ENCODE assay signal across 10 cellular contexts in genomic region chr9:133787749-133788015, GRCh38. TPM values are rescaled to one million over a fixed set of nuclear protein-coding genes. Genes with fewer than 3 reads are reported as not detected.
A peak's percentile ranks its signal among the peaks of the same experiment; 100 is the strongest.
DNase-seq lines count a peak whose midpoint lies in the region; ATAC-seq, FAIRE-seq and TF ChIP-seq lines count a peak whose summit lies in the region.
"Had no signal": no experiment of that assay in that cellular context is flagged by ENCODE, and none has a peak within 500 bp of the region (broad histone marks: within the 10 kb centered on the region; RNA-seq: fewer than 3 reads in every experiment).

No MANE protein-coding gene starts in this region.

- no peak for TF ChIP-seq RAD21 in HepG2 (CRISPR knock-in tag; IDR thresholded peaks at IDR 0.05)

- TF ChIP-seq CTCF in astrocyte (IDR thresholded peaks at IDR 0.05; ENCODE audit: insufficient read depth, low read depth, low read length) (no peak), pancreas (IDR thresholded peaks at IDR 0.05) (no peak), HepG2 (CRISPR knock-in tag; IDR thresholded peaks at IDR 0.05) (no peak)

- DNase-seq in DMS53 (lab: John Stamatoyannopoulos, UW) (peak; percentile 33), DMS53 treated with DMSO at 0.1 percent for 48 hours (lab: John Stamatoyannopoulos, UW; ENCODE audit: unreplicated experiment) (no peak), astrocyte (ENCODE audit: low read depth) (peak; percentile 25), pancreas (peak in 1 of 6 donors; percentile 39), HepG2 (ENCODE audit: low spot score) (no peak), NCI-H2081 treated with DMSO at 0.1 percent for 48 hours (lab: John Stamatoyannopoulos, UW) (no peak), KG1 (lab: John Stamatoyannopoulos, UW) (no peak)

- no peaks in the 10 kb centered on the region for H3K27me3 Mint-ChIP-seq in astrocyte (ENCODE audit: low read depth, unreplicated experiment)

- H3K36me3 ChIP-seq in astrocyte (ENCODE audit: insufficient read depth, low read length) (peaks cover 4% of the 10 kb centered on the region), pancreas (peaks cover 0 to 31% (median 6%) of the 10 kb centered on the region in 3 donors), HepG2 (replicated peaks in 1 of 2; ENCODE audit: control insufficient read depth in 1 of 2, insufficient read depth in 2 of 2, low read length in 2 of 2) (peaks cover 18 to 45% of the 10 kb centered on the region in 2 experiments; a peak in 4 of 5 replicates)

- FAIRE-seq in astrocyte (lab: Jason Lieb, UNC) (no peak), pancreas (lab: Jason Lieb, UNC) (no peak), HepG2 (lab: Jason Lieb, UNC) (no peak)
- FAIRE-seq: A204.1, endometrium had no signal

- peaks cover 4% of the 10 kb centered on the region for H3K4me1 Mint-ChIP-seq in astrocyte (ENCODE audit: low read depth, unreplicated experiment)

- peaks cover 10% of the 10 kb centered on the region for H3K36me3 Mint-ChIP-seq in astrocyte (ENCODE audit: low read depth, unreplicated experiment)

- no peak overlapping the region for H3K4me3 Mint-ChIP-seq in astrocyte (ENCODE audit: unreplicated experiment)

- no TSS peak for BruUV-seq in HepG2 (replicated peaks; lab: Mats Ljungman, UMichigan)

- intact Hi-C loops in pancreas (cut with DNase I) (no loop called here), HepG2 (cut with micrococcal nuclease; ENCODE audit: unreplicated experiment) (no loop called here)

- TF ChIP-seq POLR2A in HepG2 (IDR thresholded peaks at IDR 0.05; ENCODE audit: insufficient read depth in 1 of 2, low read depth in 2 of 2, low read length in 2 of 2): no peak

- no peak overlapping the region for H3K27ac Mint-ChIP-seq in astrocyte (ENCODE audit: unreplicated experiment)

- in situ Hi-C loops in HepG2 (cut with HindIII; ENCODE audit: extremely low pct_ligation_motif_present, low pct_unique_long_range_greater_than_20kb): loop anchor here (5.0 kb wide), 1 partner anchor 205 kb away; the partner anchor contains the start of gene VAV2

- POLR2A ChIA-PET in HepG2 (lab: Yijun Ruan, JAX): interaction anchor here (1.2 kb wide), 1 partner anchor 206 kb away, joined by 4 read pairs; no protein-coding TSS in a partner anchor

- no peak overlapping the region for H3K4me3 ChIP-seq in astrocyte (ENCODE audit: insufficient read depth, low read depth, low read length)
- H3K4me3 ChIP-seq in pancreas: no peak overlapping the region
- no peak overlapping the region for H3K4me3 ChIP-seq in HepG2 (replicated peaks in 1 of 3; ENCODE audit: insufficient read depth in 1 of 3, low read depth in 2 of 3, low read length in 3 of 3)

- H2AFZ ChIP-seq in astrocyte (ENCODE audit: low read depth, low read length): no peak overlapping the region
- no peak overlapping the region for H2AFZ ChIP-seq in HepG2 (ENCODE audit: low read length)

- H3K4me2 ChIP-seq in astrocyte (ENCODE audit: low read length) (no peak overlapping the region), HepG2 (ENCODE audit: low read depth, low read length) (no peak overlapping the region)

- CTCF ChIA-PET in HepG2 (lab: Yijun Ruan, JAX; ENCODE audit: low intra/inter-chr PET ratio, low total read pairs): no interaction called here

- H4K20me1 ChIP-seq in astrocyte (ENCODE audit: insufficient read depth, low read length) (peaks cover 20% of the 10 kb centered on the region), HepG2 (ENCODE audit: insufficient read depth, low read length) (no peaks in the 10 kb centered on the region)

- no peaks in the 10 kb centered on the region for H3K79me2 ChIP-seq in astrocyte (ENCODE audit: insufficient read depth, low read length)
- no peaks in the 10 kb centered on the region for H3K79me2 ChIP-seq in HepG2 (ENCODE audit: insufficient read depth, low read length)

- H3K4me1 ChIP-seq in astrocyte (ENCODE audit: insufficient read depth, low read length) (peaks cover 3% of the 10 kb centered on the region), pancreas (no peaks in the 10 kb centered on the region), HepG2 (ENCODE audit: insufficient read depth, low read length) (peaks cover 25% of the 10 kb centered on the region)

- ATAC-seq in HG03103 (IDR thresholded peaks at IDR 0.05; ENCODE audit: low read depth, unreplicated experiment): peak; percentile 57
- peak in 3 of 4 donors; percentile 20 to 62 (median 36) for ATAC-seq in pancreas
- ATAC-seq in HepG2: no peak; the same call in 2 of the 3 replicates

- TF ChIP-seq EP300 in HepG2 (IDR thresholded peaks at IDR 0.05; ENCODE audit: low read depth in 2 of 2, low read length in 2 of 2) (no peak), HepG2 (CRISPR knock-in tag; IDR thresholded peaks at IDR 0.05; ENCODE audit: borderline replicate concordance) (no peak)

- H3K27me3 ChIP-seq in astrocyte (ENCODE audit: insufficient read depth, low read length) (no peaks in the 10 kb centered on the region), pancreas (no peaks in the 10 kb centered on the region), HepG2 (ENCODE audit: control insufficient read depth in 1 of 2, insufficient read depth in 2 of 2, low read length in 2 of 2) (no peaks in the 10 kb centered on the region)

- H3K9me3 Mint-ChIP-seq in astrocyte (ENCODE audit: unreplicated experiment): no peaks in the 10 kb centered on the region

- H3K27ac ChIP-seq in astrocyte (ENCODE audit: low read depth, low read length) (no peak overlapping the region), pancreas (no peak overlapping the region), HepG2 (ENCODE audit: extremely low read length, insufficient read depth, low read length) (no peak overlapping the region)

- H3K9ac ChIP-seq in astrocyte (ENCODE audit: low read length) (no peak overlapping the region), HepG2 (ENCODE audit: insufficient read depth, low read depth, low read length) (no peak overlapping the region)

- H3K9me3 ChIP-seq in astrocyte (ENCODE audit: insufficient read depth, low read depth, low read length) (no peaks in the 10 kb centered on the region), pancreas (no peaks in the 10 kb centered on the region), HepG2 (ENCODE audit: low read length) (no peaks in the 10 kb centered on the region)

- WGBS in pancreas, 2 donors: 81 to 85% methylated on average over 6 of the region's 6 CpGs
- WGBS in HepG2 (ENCODE audit: low lambda C conversion rate): 100% methylated on average over 2 of the region's 6 CpGs

TF ChIP-seq in HepG2, 621 proteins besides CTCF, POLR2A, EP300 and RAD21:
- TF ChIP-seq CENPBD1 (CRISPR knock-in tag; IDR thresholded peaks at IDR 0.05; ENCODE audit: borderline replicate concordance, low read depth) (no peak), ZSCAN29 (CRISPR knock-in tag; conservative IDR thresholded peaks at IDR 0.05) (no peak), ZNF234 (CRISPR knock-in tag; conservative IDR thresholded peaks at IDR 0.05) (no peak)
TF ChIP-seq in HepG2: peak in this region for 0.

RNA-seq across cellular contexts. Expression of gene SARDH, which starts 49.5 kb away (rescaled TPM):
- total RNA-seq in astrocyte (2.8 and 3.7 TPM in 2 replicates), pancreas (10 to 100 TPM in 5 of 6 donors, 1 to 10 TPM in 1; 8.9 to 43.3 (median 25.9) TPM), HepG2 (2016; rRNA removed; fragmentation: Illumina TruSeq; extraction: Trizol) (32.5 and 34.9 TPM in 2 replicates)
- polyA plus RNA-seq in pancreas (10 to 100 TPM; 14.3 to 18.5 TPM), HepG2 (2011; rRNA removed) (11.6 and 15.6 TPM in 2 replicates)
- total RNA-seq in HepG2 (2016; cell fraction: cytosol; rRNA removed; fragmentation: Illumina TruSeq; extraction: Trizol; ENCODE audit: low read depth): 5.5 and 6.4 TPM in 2 replicates
- total RNA-seq in HepG2 (2016; cell fraction: insoluble cytoplasmic fraction; rRNA removed; fragmentation: Illumina TruSeq; extraction: Trizol): 25.6 and 34.1 TPM in 2 replicates
- total RNA-seq in HepG2 (2016; cell fraction: membrane; rRNA removed; fragmentation: Illumina TruSeq; extraction: Trizol): 13.0 TPM in 2 replicates
- 26.8 and 31.9 TPM in 2 replicates for total RNA-seq in HepG2 (2016; cell fraction: nucleus; rRNA removed; fragmentation: Illumina TruSeq; extraction: Trizol)
- 6.1 and 10.1 TPM in 2 replicates for polyA plus RNA-seq in HepG2 (2011; cell fraction: cytosol; rRNA removed)
- polyA plus RNA-seq in HepG2 (2011; cell fraction: nucleus; rRNA removed): 107 and 130 TPM in 2 replicates
- polyA plus RNA-seq in HepG2 (2012): 20.2 and 23.9 TPM in 2 replicates
- 4.0 and 4.1 TPM in 2 replicates for polyA plus RNA-seq in HepG2 (2016; cell fraction: cytosol; fragmentation: Illumina TruSeq; extraction: Trizol; ENCODE audit: low read depth)
- 23.4 and 31.6 TPM in 2 replicates for polyA plus RNA-seq in HepG2 (2016; cell fraction: insoluble cytoplasmic fraction; fragmentation: Illumina TruSeq; extraction: Trizol; ENCODE audit: low read depth)
- 7.8 and 8.3 TPM in 2 replicates for polyA plus RNA-seq in HepG2 (2016; cell fraction: membrane; fragmentation: Illumina TruSeq; extraction: Trizol; ENCODE audit: low read depth)
- polyA plus RNA-seq in HepG2 (2016; cell fraction: nucleus; fragmentation: Illumina TruSeq; extraction: Trizol; ENCODE audit: insufficient read depth, low read depth): 46.0 and 50.9 TPM in 2 replicates
- polyA minus RNA-seq in HepG2 (2011; rRNA and poly(A)+ RNA removed; ENCODE audit: low replicate concordance): 55.5 TPM in 1 of 2 replicates, not detected in the other
- polyA minus RNA-seq in HepG2 (2011; cell fraction: cytosol; rRNA and poly(A)+ RNA removed): 17.1 and 19.0 TPM in 2 replicates
- polyA minus RNA-seq in HepG2 (2011; cell fraction: nucleus; rRNA and poly(A)+ RNA removed): 35.9 and 37.7 TPM in 2 replicates

Comparison
In these comparisons a context has a peak if more than half of its experiments do, and no peak if none do; other contexts are left out.
1. DNase-seq: peak in DMS53 (single experiment) and astrocyte (single experiment); none in DMS53 treated with DMSO at 0.1 percent for 48 hours (single experiment), HepG2 (single experiment), NCI-H2081 treated with DMSO at 0.1 percent for 48 hours (single experiment) and KG1 (single experiment).